ENCODE assay signal across 25 cellular contexts in the genomic region with DNA sequence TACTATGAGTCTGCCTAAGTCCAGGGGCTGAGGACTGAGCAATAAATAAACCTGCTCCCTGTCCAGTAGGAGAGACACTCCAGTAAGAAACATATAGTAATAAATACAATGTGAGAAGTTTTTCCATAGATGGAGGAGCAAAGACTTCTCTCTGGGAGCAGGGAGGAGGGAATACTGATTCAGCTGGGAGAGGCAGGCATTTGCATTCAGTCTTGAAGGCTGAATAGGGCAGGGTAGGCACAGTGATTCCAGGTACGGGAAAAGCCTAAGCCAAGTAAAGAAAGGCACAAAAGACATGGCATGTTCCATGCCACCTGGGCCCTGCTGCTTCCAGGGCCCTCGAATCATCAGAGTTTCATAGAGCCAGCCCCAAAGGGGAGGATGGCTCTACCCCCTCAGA.
"Had no signal": no experiment of that assay in that cellular context is flagged by ENCODE, and none has a peak within 500 bp of the region (broad histone marks: within the 10 kb centered on the region; RNA-seq: fewer than 3 reads in every experiment).

No MANE protein-coding gene starts in this region.

- H3K4me3 Mint-ChIP-seq: dendritic cell treated with granulocyte-macrophage colony-stimulating factor and Interleukin-4, amounts not matched to agents 40 ng/mL and 50 ng/mL, for 4 days; effector memory CD8-positive, alpha-beta T cell; endodermal cell had no signal

- H3K27ac ChIP-seq: colonic mucosa, coronary artery, dorsolateral prefrontal cortex, epithelial cell of prostate, esophagus muscularis mucosa, esophagus squamous epithelium, foreskin keratinocyte, gastrocnemius medialis, gastroesophageal sphincter, heart left ventricle, heart right ventricle, hepatocyte had no signal

- H3K27me3 ChIP-seq: colonic mucosa, dorsolateral prefrontal cortex, esophagus muscularis mucosa, esophagus squamous epithelium, heart left ventricle, heart right ventricle, hepatocyte had no signal

- H3K4me2 ChIP-seq: hepatocyte had no signal

- H3K27ac Mint-ChIP-seq: dendritic cell treated with granulocyte-macrophage colony-stimulating factor and Interleukin-4, amounts not matched to agents 40 ng/mL and 50 ng/mL, for 4 days; endodermal cell had no signal

- H3K9me3 ChIP-seq: colonic mucosa, esophagus muscularis mucosa, esophagus squamous epithelium, gastrocnemius medialis, gastroesophageal sphincter, heart left ventricle, heart right ventricle had no signal

- ATAC-seq: effector memory CD8-positive, alpha-beta T cell; esophagus mucosa; foreskin keratinocyte; gastrocnemius medialis; gastroesophageal sphincter; heart left ventricle; heart right ventricle had no signal

- H3K9me3 Mint-ChIP-seq: dendritic cell treated with granulocyte-macrophage colony-stimulating factor and Interleukin-4, amounts not matched to agents 40 ng/mL and 50 ng/mL, for 4 days; effector memory CD8-positive, alpha-beta T cell; endodermal cell had no signal

- DNase-seq: colonic mucosa; cortex of kidney; dermis blood vessel endothelial cell; dorsolateral prefrontal cortex; effector CD4-positive, alpha-beta T cell; effector CD8-positive, alpha-beta T cell; effector memory CD4-positive, alpha-beta T cell; effector memory CD8-positive, alpha-beta T cell; endodermal cell; erythroblast; esophagus squamous epithelium; foreskin fibroblast; foreskin keratinocyte; foreskin melanocyte; gastrocnemius medialis; glutamatergic neuron; heart left ventricle; heart right ventricle had no signal

- H3K36me3 ChIP-seq: colonic mucosa, esophagus muscularis mucosa, esophagus squamous epithelium, gastrocnemius medialis, gastroesophageal sphincter, heart left ventricle, heart right ventricle had no signal

- H3K4me3 ChIP-seq: colonic mucosa, coronary artery, dorsolateral prefrontal cortex, esophagus muscularis mucosa, esophagus squamous epithelium, gastrocnemius medialis, gastroesophageal sphincter, heart left ventricle, heart right ventricle, hepatocyte had no signal

- H3K4me1 ChIP-seq: colonic mucosa, foreskin keratinocyte, gastrocnemius medialis, gastroesophageal sphincter had no signal

- H3K79me2 ChIP-seq: hepatocyte had no signal

- H3K27me3 Mint-ChIP-seq: dendritic cell treated with granulocyte-macrophage colony-stimulating factor and Interleukin-4, amounts not matched to agents 40 ng/mL and 50 ng/mL, for 4 days; effector memory CD8-positive, alpha-beta T cell had no signal

- H2AFZ ChIP-seq: hepatocyte had no signal
